ENCODE assay signal across 8 cellular contexts in genomic region chr11:57566035-57566504, GRCh38. TPM values are rescaled to one million over a fixed set of nuclear protein-coding genes. Genes with fewer than 3 reads are reported as not detected.
DNase-seq lines count a peak whose midpoint lies in the region; ATAC-seq and TF ChIP-seq lines count a peak whose summit lies in the region.

No MANE protein-coding gene starts in this region.

- no peak overlapping the region for H3K23ac ChIP-seq in neuronal stem cell (ENCODE audit: low read depth, low read length, poor library complexity)

- no peaks in the 10 kb centered on the region; the same call in 2 of the 3 replicates for H3K36me3 Mint-ChIP-seq in GM23338 (ENCODE audit: low read depth)
- peaks cover 48% of the 10 kb centered on the region for H3K36me3 Mint-ChIP-seq in activated CD4-positive, alpha-beta memory T cell treated with anti-CD3 and anti-CD28 coated beads, Interleukin-2, amount 10 ng/mL, durations not matched to agents 7 days and 5 days (ENCODE audit: low read depth)

- peak overlapping the region; percentile 96; the same call in 1 of the 2 replicates for H3K4me3 ChIP-seq in GM23338
- peak overlapping the region; percentile 100 for H3K4me3 ChIP-seq in Karpas-422 (ENCODE audit: low read length)
- H3K4me3 ChIP-seq in neuronal stem cell (ENCODE audit: low read length in 2 of 2), result peak overlapping the region in 1 of 2 donors; percentile 98

- no peak overlapping the region for H2AK5ac ChIP-seq in neuronal stem cell (ENCODE audit: low read depth, low read length)

- POLR2A ChIA-PET in activated CD4-positive, alpha-beta memory T cell treated with anti-CD3 and anti-CD28 coated beads, Interleukin-2, amount 10 ng/mL, durations not matched to agents 7 days and 5 days (lab: Charles Lee), result interaction anchor here (0.7 kb wide), 1 partner anchor 19 kb away, joined by 3 read pairs; no protein-coding TSS in a partner anchor

- H3K79me2 ChIP-seq in GM23338 (replicated peaks; ENCODE audit: insufficient read depth) (peaks cover 26% of the 10 kb centered on the region), Karpas-422 (ENCODE audit: low read length) (peaks cover 61% of the 10 kb centered on the region)

- H3K36me3 ChIP-seq in GM23338 (ENCODE audit: insufficient read depth) (no peaks in the 10 kb centered on the region), Karpas-422 (ENCODE audit: insufficient read depth, low read length) (no peaks in the 10 kb centered on the region; the same call in 1 of the 2 replicates), neuronal stem cell (replicated peaks in 1 of 2; ENCODE audit: control insufficient read depth in 2 of 2, insufficient read depth in 2 of 2, low read length in 2 of 2) (peaks cover 0 to 21% of the 10 kb centered on the region in 2 donors)

- peaks cover 5% of the 10 kb centered on the region for H3K79me1 ChIP-seq in neuronal stem cell (ENCODE audit: low read depth, low read length)

- H3K27ac ChIP-seq in GM23338 (ENCODE audit: low read depth) (no peak overlapping the region), Karpas-422 (ENCODE audit: low read length) (peak overlapping the region; percentile 71), neuronal stem cell (replicated peaks; ENCODE audit: low read length) (no peak overlapping the region)

- peak overlapping the region; percentile 86 for H3K4me3 Mint-ChIP-seq in GM23338
- peak overlapping the region; percentile 99 for H3K4me3 Mint-ChIP-seq in activated CD4-positive, alpha-beta memory T cell treated with anti-CD3 and anti-CD28 coated beads, Interleukin-2, amount 10 ng/mL, durations not matched to agents 7 days and 5 days

- DNase-seq in activated CD4-positive, alpha-beta T cell treated with anti-CD3 and anti-CD28 coated beads for 4 hours, result peak; percentile 53 to 56
- no peak for DNase-seq in activated CD4-positive, alpha-beta T cell treated with anti-CD3 and anti-CD28 coated beads, Interleukin-2, amount 50 U/mL, for 1 hour
- DNase-seq in GM23338 (ENCODE audit: low spot score) (no peak), Karpas-422 (peak; percentile 74), fibroblast of peridontal ligament (ENCODE audit: extremely low read depth) (peak; percentile 73), neuronal stem cell (ENCODE audit: low spot score) (no peak), NCI-H2081 (lab: John Stamatoyannopoulos, UW) (no peak)
- peak; percentile 44 for DNase-seq in activated CD4-positive, alpha-beta memory T cell treated with anti-CD3 and anti-CD28 coated beads, Interleukin-2, amount 10 ng/mL, durations not matched to agents 7 days and 5 days

- H2BK12ac ChIP-seq in neuronal stem cell (ENCODE audit: low read length), result no peak overlapping the region

- no peak overlapping the region for H3K4ac ChIP-seq in neuronal stem cell (ENCODE audit: low read length)

- peaks cover 40% of the 10 kb centered on the region for H3K4me1 Mint-ChIP-seq in GM23338
- peaks cover 45% of the 10 kb centered on the region for H3K4me1 Mint-ChIP-seq in activated CD4-positive, alpha-beta memory T cell treated with anti-CD3 and anti-CD28 coated beads, Interleukin-2, amount 10 ng/mL, durations not matched to agents 7 days and 5 days

- H3K9me3 ChIP-seq in Karpas-422 (ENCODE audit: low read length) (no peaks in the 10 kb centered on the region), neuronal stem cell (replicated peaks in 1 of 2; ENCODE audit: control insufficient read depth in 2 of 2, insufficient read depth in 1 of 2, low read depth in 1 of 2, low read length in 2 of 2) (no peaks in the 10 kb centered on the region)

- no peak overlapping the region for H3K27ac Mint-ChIP-seq in GM23338
- H3K27ac Mint-ChIP-seq in activated CD4-positive, alpha-beta memory T cell treated with anti-CD3 and anti-CD28 coated beads, Interleukin-2, amount 10 ng/mL, durations not matched to agents 7 days and 5 days, result peak overlapping the region; percentile 87

- H4K91ac ChIP-seq in neuronal stem cell (ENCODE audit: low read depth, low read length, poor library complexity), result no peak overlapping the region

- TF ChIP-seq CTCF in GM23338 (conservative IDR thresholded peaks at IDR 0.05; ENCODE audit: low read depth in 2 of 2), result no peak

- no peak overlapping the region for H2BK5ac ChIP-seq in neuronal stem cell (ENCODE audit: low read length)

- no peak overlapping the region for H4K8ac ChIP-seq in neuronal stem cell (ENCODE audit: low read depth, low read length)

- no peak overlapping the region for H2BK15ac ChIP-seq in neuronal stem cell (ENCODE audit: low read length)

- H3F3A ChIP-seq in GM23338 (replicated peaks; ENCODE audit: low read depth), result peaks cover 16% of the 10 kb centered on the region

- H3K4me1 ChIP-seq in GM23338 (ENCODE audit: insufficient read depth), result peaks cover 23% of the 10 kb centered on the region
- peaks cover 19% of the 10 kb centered on the region for H3K4me1 ChIP-seq in Karpas-422 (ENCODE audit: low read length)
- peaks cover 15 to 22% of the 10 kb centered on the region in 2 donors for H3K4me1 ChIP-seq in neuronal stem cell (ENCODE audit: control insufficient read depth in 2 of 2, insufficient read depth in 1 of 2, low read depth in 1 of 2, low read length in 2 of 2)

- H3K4me2 ChIP-seq in GM23338, result peak overlapping the region; percentile 97
- H3K4me2 ChIP-seq in Karpas-422 (ENCODE audit: low read depth, low read length, poor library complexity, severe bottlenecking), result peak overlapping the region; percentile 93
- H3K4me2 ChIP-seq in neuronal stem cell (ENCODE audit: insufficient read depth, low read length, poor library complexity, severe bottlenecking), result peak overlapping the region; percentile 96

- no peak overlapping the region for H2BK120ac ChIP-seq in neuronal stem cell (ENCODE audit: low read depth, low read length)

- H3K27me3 Mint-ChIP-seq in GM23338 (ENCODE audit: insufficient read depth, low read depth, poor library complexity), result peaks cover 10% of the 10 kb centered on the region
- H3K27me3 Mint-ChIP-seq in activated CD4-positive, alpha-beta memory T cell treated with anti-CD3 and anti-CD28 coated beads, Interleukin-2, amount 10 ng/mL, durations not matched to agents 7 days and 5 days, result no peaks in the 10 kb centered on the region

- H3K14ac ChIP-seq in neuronal stem cell (ENCODE audit: low read length), result no peak overlapping the region

- H3K27me3 ChIP-seq in GM23338 (ENCODE audit: insufficient read depth) (no peaks in the 10 kb centered on the region), Karpas-422 (ENCODE audit: low read length) (no peaks in the 10 kb centered on the region), neuronal stem cell (ENCODE audit: control insufficient read depth in 3 of 3, insufficient read depth in 3 of 3, low read depth in 1 of 3, low read length in 3 of 3) (no peaks in the 10 kb centered on the region)

- no peaks in the 10 kb centered on the region for H3K9me3 Mint-ChIP-seq in GM23338
- no peaks in the 10 kb centered on the region for H3K9me3 Mint-ChIP-seq in activated CD4-positive, alpha-beta memory T cell treated with anti-CD3 and anti-CD28 coated beads, Interleukin-2, amount 10 ng/mL, durations not matched to agents 7 days and 5 days

- WGBS in neuronal stem cell (ENCODE audit: extremely low coverage in 2 of 2, insufficient read length in 2 of 2, insufficient replicate concordance in 1 of 2), 2 donors, result no CpG with 5 or more reads among the region's 3 CpGs

- H4K20me1 ChIP-seq in GM23338 (replicated peaks; ENCODE audit: insufficient read depth), result no peaks in the 10 kb centered on the region
- H4K20me1 ChIP-seq in Karpas-422 (ENCODE audit: insufficient read depth, low read depth, low read length), result no peaks in the 10 kb centered on the region

- H3K9me2 ChIP-seq in GM23338 (ENCODE audit: insufficient read depth), result no peaks in the 10 kb centered on the region
- H3K9me2 ChIP-seq in Karpas-422 (replicated peaks; ENCODE audit: insufficient read depth, low read length), result no peaks in the 10 kb centered on the region

- H3K18ac ChIP-seq in neuronal stem cell (ENCODE audit: low read length), result no peak overlapping the region

- CTCF ChIA-PET in activated CD4-positive, alpha-beta memory T cell treated with anti-CD3 and anti-CD28 coated beads, Interleukin-2, amount 10 ng/mL, durations not matched to agents 7 days and 5 days (lab: Charles Lee), result interaction anchor here (1.2 to 1.9 kb wide), 4 partner anchors 74 to 107 kb away, joined by 3 to 8 read pairs (median 4); no protein-coding TSS in a partner anchor

- ATAC-seq in GM23338, result no peak

- H2AFZ ChIP-seq in GM23338, result no peak overlapping the region
- H2AFZ ChIP-seq in Karpas-422 (ENCODE audit: low read length), result no peak overlapping the region; the same call in 1 of the 2 replicates
- H2AFZ ChIP-seq in neuronal stem cell (ENCODE audit: low read length), result no peak overlapping the region

- H3K9ac ChIP-seq in Karpas-422 (ENCODE audit: low read length) (peak overlapping the region; percentile 98), neuronal stem cell (ENCODE audit: low read depth, low read length, poor library complexity) (no peak overlapping the region)

RNA-seq across cellular contexts. Expression of gene UBE2L6, which starts 1.4 kb away (rescaled TPM):
- total RNA-seq in GM23338 (2014; rRNA removed; shearing (Covaris generic)), result 42.2 and 52.0 TPM in 2 replicates
- 46.0 and 46.5 TPM in 2 replicates for polyA plus RNA-seq in GM23338 (2016; fragmentation: Nextera tagmentation; extraction: Ambion mirVana)
- 123 and 129 TPM in 2 replicates for total RNA-seq in Karpas-422 (2014; rRNA removed; shearing (Covaris generic); ENCODE audit: low replicate concordance)
- 100 to 1,000 TPM; 281 to 285 TPM for total RNA-seq in activated CD4-positive, alpha-beta memory T cell treated with anti-CD3 and anti-CD28 coated beads, Interleukin-2, amount 10 ng/mL, durations not matched to agents 7 days and 5 days
- polyA plus RNA-seq in neuronal stem cell (2013, experiment 1 of 2), result 138 TPM
- polyA plus RNA-seq in neuronal stem cell (2013, experiment 2 of 2), result 134 TPM

RNA-seq across cellular contexts. Expression of gene SMTNL1, which starts 28.7 kb away (rescaled TPM):
- 0.31 TPM in 1 of 2 replicates, not detected in the other for total RNA-seq in GM23338 (2014; rRNA removed; shearing (Covaris generic))
- polyA plus RNA-seq in GM23338 (2016; fragmentation: Nextera tagmentation; extraction: Ambion mirVana), result 0.14 and 0.70 TPM in 2 replicates
- total RNA-seq in Karpas-422 (2014; rRNA removed; shearing (Covaris generic); ENCODE audit: low replicate concordance), result not detected in 2 replicates
- not detected for total RNA-seq in activated CD4-positive, alpha-beta memory T cell treated with anti-CD3 and anti-CD28 coated beads, Interleukin-2, amount 10 ng/mL, durations not matched to agents 7 days and 5 days
- 0.26 TPM for polyA plus RNA-seq in neuronal stem cell (2013, experiment 1 of 2)
- polyA plus RNA-seq in neuronal stem cell (2013, experiment 2 of 2), result 0.18 TPM

RNA-seq across cellular contexts. Expression of gene SERPING1, which starts 31.4 kb away (rescaled TPM):
- total RNA-seq in GM23338 (2014; rRNA removed; shearing (Covaris generic)), result 40.8 and 42.3 TPM in 2 replicates
- 49.8 and 54.7 TPM in 2 replicates for polyA plus RNA-seq in GM23338 (2016; fragmentation: Nextera tagmentation; extraction: Ambion mirVana)
- not detected in 2 replicates for total RNA-seq in Karpas-422 (2014; rRNA removed; shearing (Covaris generic); ENCODE audit: low replicate concordance)
- total RNA-seq in activated CD4-positive, alpha-beta memory T cell treated with anti-CD3 and anti-CD28 coated beads, Interleukin-2, amount 10 ng/mL, durations not matched to agents 7 days and 5 days, result under 1 TPM; 0.55 to 0.93 TPM
- 78.6 TPM for polyA plus RNA-seq in neuronal stem cell (2013, experiment 1 of 2)
- 79.6 TPM for polyA plus RNA-seq in neuronal stem cell (2013, experiment 2 of 2)

RNA-seq across cellular contexts. Expression of gene TIMM10, which starts 35.5 kb away (rescaled TPM):
- total RNA-seq in GM23338 (2014; rRNA removed; shearing (Covaris generic)), result 59.1 and 75.8 TPM in 2 replicates
- polyA plus RNA-seq in GM23338 (2016; fragmentation: Nextera tagmentation; extraction: Ambion mirVana), result 193 and 194 TPM in 2 replicates
- 48.0 and 49.8 TPM in 2 replicates for total RNA-seq in Karpas-422 (2014; rRNA removed; shearing (Covaris generic); ENCODE audit: low replicate concordance)
- 10 to 100 TPM; 82.4 to 86.1 TPM for total RNA-seq in activated CD4-positive, alpha-beta memory T cell treated with anti-CD3 and anti-CD28 coated beads, Interleukin-2, amount 10 ng/mL, durations not matched to agents 7 days and 5 days
- polyA plus RNA-seq in neuronal stem cell (2013, experiment 1 of 2), result 61.5 TPM
- 58.6 TPM for polyA plus RNA-seq in neuronal stem cell (2013, experiment 2 of 2)

RNA-seq across cellular contexts. Expression of gene SLC43A1, which starts 50.6 kb away (rescaled TPM):
- 49.7 and 49.8 TPM in 2 replicates for total RNA-seq in GM23338 (2014; rRNA removed; shearing (Covaris generic))
- 19.6 and 19.7 TPM in 2 replicates for polyA plus RNA-seq in GM23338 (2016; fragmentation: Nextera tagmentation; extraction: Ambion mirVana)
- 238 and 244 TPM in 2 replicates for total RNA-seq in Karpas-422 (2014; rRNA removed; shearing (Covaris generic); ENCODE audit: low replicate concordance)
- 10 to 100 TPM; 29.9 to 31.7 TPM for total RNA-seq in activated CD4-positive, alpha-beta memory T cell treated with anti-CD3 and anti-CD28 coated beads, Interleukin-2, amount 10 ng/mL, durations not matched to agents 7 days and 5 days
- polyA plus RNA-seq in neuronal stem cell (2013, experiment 1 of 2), result 0.63 TPM
- 0.73 TPM for polyA plus RNA-seq in neuronal stem cell (2013, experiment 2 of 2)

Comparison
In these comparisons a context has a peak if more than half of its experiments do, and no peak if none do; other contexts are left out.
1. DNase-seq: peak in activated CD4-positive, alpha-beta T cell treated with anti-CD3 and anti-CD28 coated beads for 4 hours (2 of 2), Karpas-422 (single experiment), activated CD4-positive, alpha-beta memory T cell treated with anti-CD3 and anti-CD28 coated beads, Interleukin-2, amount 10 ng/mL, durations not matched to agents 7 days and 5 days (single experiment) and fibroblast of peridontal ligament (single experiment); none in activated CD4-positive, alpha-beta T cell treated with anti-CD3 and anti-CD28 coated beads, Interleukin-2, amount 50 U/mL, for 1 hour (single experiment), GM23338 (single experiment), neuronal stem cell (single experiment) and NCI-H2081 (0 of 2).
2. RNA of gene SERPING1, which starts 31.4 kb away (total RNA-seq): 40.8 to 42.3 TPM in GM23338; 0.55 to 0.93 TPM in activated CD4-positive, alpha-beta memory T cell treated with anti-CD3 and anti-CD28 coated beads, Interleukin-2, amount 10 ng/mL, durations not matched to agents 7 days and 5 days and not detected in Karpas-422; every median in the first group is over 10 times any median in the second.
3. Peak in every context shown above with its lines, with median percentiles within 50 percentile points of each other: H3K4me2 ChIP-seq.